8 cellular contexts compared by ENCODE assay signal in genomic region chr15:41116116-41116871, GRCh38. TPM values are rescaled to one million over a fixed set of nuclear protein-coding genes. Genes with fewer than 3 reads are reported as not detected.
DNase-seq lines count a peak whose midpoint lies in the region; ATAC-seq and TF ChIP-seq lines count a peak whose summit lies in the region.

INO80 (minus strand) TSS chr15:41116280; CDS start chr15:41096310, 19,970 bp downstream.

- peaks cover 11% of the 10 kb centered on the region for H3K36me3 Mint-ChIP-seq in activated naive CD4-positive, alpha-beta T cell treated with anti-CD3 and anti-CD28 coated beads for 36 hours (ENCODE audit: low read depth)

- 0% methylated on average over 9 of the region's 61 CpGs; no CpG with 5 or more reads in 1 of the 2 donors for WGBS in gastroesophageal sphincter (ENCODE audit: low coverage in 1 of 2), 2 donors

- no peaks in the 10 kb centered on the region for H3K9me3 ChIP-seq in gastroesophageal sphincter
- H3K9me3 ChIP-seq in neutrophil, result no peaks in the 10 kb centered on the region

- ATAC-seq in gastroesophageal sphincter, result peak; percentile 95

- peak within 1 kb of the TSS; percentile 88 for H3K4me3 Mint-ChIP-seq in activated naive CD4-positive, alpha-beta T cell treated with anti-CD3 and anti-CD28 coated beads for 36 hours

- TF ChIP-seq CTCF in gastroesophageal sphincter (IDR thresholded peaks at IDR 0.05) (no peak), neutrophil (IDR thresholded peaks at IDR 0.05) (peak; percentile 57)

- peak; percentile 41 to 55 for TF ChIP-seq POLR2A in gastroesophageal sphincter (IDR thresholded peaks at IDR 0.05)

- peak within 1 kb of the TSS; percentile 96 for H3K27ac Mint-ChIP-seq in activated naive CD4-positive, alpha-beta T cell treated with anti-CD3 and anti-CD28 coated beads for 36 hours

- H3K36me3 ChIP-seq in gastroesophageal sphincter, result no peaks in the 10 kb centered on the region
- H3K36me3 ChIP-seq in neutrophil, result no peaks in the 10 kb centered on the region

- H3K27me3 ChIP-seq in gastroesophageal sphincter (peaks cover 9% of the 10 kb centered on the region), neutrophil (no peaks in the 10 kb centered on the region)

- no peaks in the 10 kb centered on the region for H3K9me3 Mint-ChIP-seq in activated naive CD4-positive, alpha-beta T cell treated with anti-CD3 and anti-CD28 coated beads for 36 hours

- no peak for TF ChIP-seq EP300 in gastroesophageal sphincter (IDR thresholded peaks at IDR 0.05)

- CTCF ChIA-PET in HEK293T (lab: Yijun Ruan, JAX), result interaction anchor here (0.6 kb wide), 1 partner anchor 258 kb away, joined by 3 read pairs; no protein-coding TSS in a partner anchor
- CTCF ChIA-PET in activated naive CD4-positive, alpha-beta T cell treated with anti-CD3 and anti-CD28 coated beads for 36 hours (lab: Charles Lee), result interaction anchor here (0.5 to 1.2 kb wide), 4 partner anchors 69 to 819 kb away, joined by 3 to 4 read pairs (median 3); no protein-coding TSS in a partner anchor

- DNase-seq in GDM1 (lab: John Stamatoyannopoulos, UW) (peak; percentile 94), HEK293T (ENCODE audit: extremely low spot score) (peak; percentile 86), NAMALWA (ENCODE audit: low spot score) (peak; percentile 97), SK-N-DZ (ENCODE audit: low spot score) (peak; percentile 99), substantia nigra (lab: John Stamatoyannopoulos, UW) (peak; percentile 80 to 100 (median 94))
- peak; percentile 99 for DNase-seq in activated naive CD4-positive, alpha-beta T cell treated with anti-CD3 and anti-CD28 coated beads for 36 hours

- H3K4me1 Mint-ChIP-seq in activated naive CD4-positive, alpha-beta T cell treated with anti-CD3 and anti-CD28 coated beads for 36 hours (ENCODE audit: low read depth), result peaks cover 21% of the 10 kb centered on the region

- POLR2A ChIA-PET in HEK293T (lab: Yijun Ruan, JAX), result interaction anchor here (0.7 to 1.6 kb wide), 9 partner anchors 9 to 163 kb away, joined by 3 to 21 read pairs (median 4); partner anchors contain the start of gene CHAC1

- H3K4me1 ChIP-seq in gastroesophageal sphincter, result peaks cover 0 to 33% (median 7%) of the 10 kb centered on the region in 3 donors
- H3K4me1 ChIP-seq in neutrophil (ENCODE audit: control insufficient read depth in 1 of 2, insufficient read depth in 1 of 2, low read depth in 1 of 2, low read length in 1 of 2), result peaks cover 13 to 17% of the 10 kb centered on the region in 2 experiments

- peak within 1 kb of the TSS; percentile 89 to 92 for H3K4me3 ChIP-seq in gastroesophageal sphincter
- peak within 1 kb of the TSS; percentile 71 to 83 for H3K4me3 ChIP-seq in neutrophil (ENCODE audit: low read depth in 1 of 2, low read length in 1 of 2)

- intact Hi-C loops in activated naive CD4-positive, alpha-beta T cell treated with anti-CD3 and anti-CD28 coated beads for 36 hours (cut with micrococcal nuclease), result loop anchor here (1.0 to 5.0 kb wide), 10 partner anchors 115 to 549 kb away; partner anchors contain the start of genes CCDC32, CHAC1, CHP1 and DNAJC17

- H3K27me3 Mint-ChIP-seq in activated naive CD4-positive, alpha-beta T cell treated with anti-CD3 and anti-CD28 coated beads for 36 hours (ENCODE audit: low read depth), result no peaks in the 10 kb centered on the region

- H3K27ac ChIP-seq in gastroesophageal sphincter, result peak within 1 kb of the TSS; percentile 97 to 100 (median 98)
- H3K27ac ChIP-seq in neutrophil, result peak within 1 kb of the TSS; percentile 98
- H3K27ac ChIP-seq in substantia nigra (ENCODE audit: low read depth, low read length, poor library complexity, severe bottlenecking), result peak within 1 kb of the TSS; percentile 99

TF ChIP-seq in HEK293T, 16 proteins besides CTCF, POLR2A, EP300 and RAD21:
- peak; percentile 51; the same call in 1 of the 2 replicates for TF ChIP-seq L3MBTL2 (conservative IDR thresholded peaks at IDR 0.05)
- peak; percentile 51 for TF ChIP-seq ELF4 (IDR thresholded peaks at IDR 0.05)
- TF ChIP-seq NFRKB (IDR thresholded peaks at IDR 0.05), result peak; percentile 81
- TF ChIP-seq SUZ12 (IDR thresholded peaks at IDR 0.05), result no peak
- TF ChIP-seq FOXA1 (IDR thresholded peaks at IDR 0.05), result no peak
- no peak for TF ChIP-seq LEF1 (IDR thresholded peaks at IDR 0.05; ENCODE audit: borderline replicate concordance)
- peak; percentile 76 for TF ChIP-seq FOXM1 (IDR thresholded peaks at IDR 0.05; ENCODE audit: borderline replicate concordance)
- TF ChIP-seq FOXK2 (IDR thresholded peaks at IDR 0.05), result no peak
- no peak for TF ChIP-seq BHLHE40 (IDR thresholded peaks at IDR 0.05; ENCODE audit: borderline replicate concordance)
TF ChIP-seq in HEK293T: peak in this region for 4.

RNA-seq across cellular contexts. Expression of gene INO80, which starts in this region (rescaled TPM):
- polyA plus RNA-seq in SK-N-DZ (2014; cell fraction: cytosol; rRNA removed), result 17.7 and 42.3 TPM in 2 replicates
- polyA plus RNA-seq in SK-N-DZ (2014; cell fraction: nucleus; rRNA removed), result 15.1 and 17.2 TPM in 2 replicates
- 10 to 100 TPM; 14.0 to 16.8 TPM for total RNA-seq in activated naive CD4-positive, alpha-beta T cell treated with anti-CD3 and anti-CD28 coated beads for 36 hours
- 10 to 100 TPM; 18.0 to 61.3 (median 32.2) TPM for total RNA-seq in gastroesophageal sphincter

Comparison
In these comparisons a context has a peak if more than half of its experiments do, and no peak if none do; other contexts are left out.
1. Peak in every context shown above with its lines: DNase-seq, ATAC-seq, H3K4me3 ChIP-seq and H3K27ac ChIP-seq.